In genomic region chr18:74478876-74479275, GRCh38 we compare ENCODE assay signal across 17 cellular contexts. TPM values are rescaled to one million over a fixed set of nuclear protein-coding genes. Genes with fewer than 3 reads are reported as not detected.
DNase-seq lines count a peak whose midpoint lies in the region; ATAC-seq and TF ChIP-seq lines count a peak whose summit lies in the region.
"Had no signal": no experiment of that assay in that cellular context is flagged by ENCODE, and none has a peak within 500 bp of the region (broad histone marks: within the 10 kb centered on the region; RNA-seq: fewer than 3 reads in every experiment).

No MANE protein-coding gene starts in this region.

- H3K9ac ChIP-seq in BLaER1 treated with 17β-estradiol and CSF1 and Interleukin-3, amounts not matched to agents 10 nM and 100 nM: no peak overlapping the region

- H3K36me3 Mint-ChIP-seq in activated CD8-positive, alpha-beta memory T cell treated with anti-CD3 and anti-CD28 coated beads, Interleukin-2, amount 10 ng/mL, durations not matched to agents 7 days and 5 days: no peaks in the 10 kb centered on the region

- H4K20me1 ChIP-seq in BLaER1 treated with 17β-estradiol and CSF1 and Interleukin-3, amounts not matched to agents 10 nM and 100 nM: no peaks in the 10 kb centered on the region

- no peak overlapping the region for H3K4me3 Mint-ChIP-seq in activated CD8-positive, alpha-beta memory T cell treated with anti-CD3 and anti-CD28 coated beads, Interleukin-2, amount 10 ng/mL, durations not matched to agents 7 days and 5 days
- H3K4me3 Mint-ChIP-seq: IgD-negative memory B cell had no signal

- no peaks in the 10 kb centered on the region for H3K27me3 ChIP-seq in BLaER1 treated with 17β-estradiol and CSF1 and Interleukin-3, amounts not matched to agents 10 nM and 100 nM
- H3K27me3 ChIP-seq: BE2C had no signal

- peaks cover 11 to 57% (median 51%) of the 10 kb centered on the region in 10 experiments for H3K4me1 ChIP-seq in BLaER1 treated with 17β-estradiol and CSF1 and Interleukin-3, amounts not matched to agents 10 nM and 100 nM
- H3K4me1 ChIP-seq: BE2C had no signal

- TF ChIP-seq CTCF in fibroblast of villous mesenchyme (IDR thresholded peaks at IDR 0.05; ENCODE audit: insufficient read depth, low read depth, low read length): no peak

- ATAC-seq in activated CD8-positive, alpha-beta memory T cell treated with anti-CD3 and anti-CD28 coated beads, Interleukin-2, amount 10 ng/mL, durations not matched to agents 7 days and 5 days: no peak
- ATAC-seq in GM18861 (IDR thresholded peaks at IDR 0.05; ENCODE audit: unreplicated experiment): no peak
- ATAC-seq: HCT116 had no signal

- CTCF ChIA-PET in activated CD8-positive, alpha-beta memory T cell treated with anti-CD3 and anti-CD28 coated beads, Interleukin-2, amount 10 ng/mL, durations not matched to agents 7 days and 5 days (lab: Charles Lee): interaction anchor here (0.7 kb wide), 1 partner anchor 17 kb away, joined by 3 read pairs; the partner anchor contains the start of gene CNDP2

- no peaks in the 10 kb centered on the region for H3K4me1 Mint-ChIP-seq in activated CD8-positive, alpha-beta memory T cell treated with anti-CD3 and anti-CD28 coated beads, Interleukin-2, amount 10 ng/mL, durations not matched to agents 7 days and 5 days
- H3K4me1 Mint-ChIP-seq: IgD-negative memory B cell had no signal

- no peaks in the 10 kb centered on the region for H3K36me3 ChIP-seq in BLaER1 treated with 17β-estradiol and CSF1 and Interleukin-3, amounts not matched to agents 10 nM and 100 nM
- H3K36me3 ChIP-seq: BE2C had no signal

- peaks cover 0 to 39% (median 25%) of the 10 kb centered on the region in 11 experiments; a peak in 13 of 22 replicates for H3K9me3 ChIP-seq in BLaER1 treated with 17β-estradiol and CSF1 and Interleukin-3, amounts not matched to agents 10 nM and 100 nM (replicated peaks in 1 of 11)
- H3K9me3 ChIP-seq: BE2C had no signal

- H3K27me3 Mint-ChIP-seq in activated CD8-positive, alpha-beta memory T cell treated with anti-CD3 and anti-CD28 coated beads, Interleukin-2, amount 10 ng/mL, durations not matched to agents 7 days and 5 days: peaks cover 10% of the 10 kb centered on the region

- H3K9me3 Mint-ChIP-seq in activated CD8-positive, alpha-beta memory T cell treated with anti-CD3 and anti-CD28 coated beads, Interleukin-2, amount 10 ng/mL, durations not matched to agents 7 days and 5 days (ENCODE audit: low read depth): no peaks in the 10 kb centered on the region
- H3K9me3 Mint-ChIP-seq: IgD-negative memory B cell had no signal

- H3K27ac ChIP-seq in BLaER1 treated with 17β-estradiol and CSF1 and Interleukin-3, amounts not matched to agents 10 nM and 100 nM: no peak overlapping the region

- peak overlapping the region in 7 of 11 experiments; percentile 19 to 81 (median 45); a peak in 15 of 22 replicates for H3K4me2 ChIP-seq in BLaER1 treated with 17β-estradiol and CSF1 and Interleukin-3, amounts not matched to agents 10 nM and 100 nM

- peak; percentile 78 for DNase-seq in MV-4-11 (lab: John Stamatoyannopoulos, UW)
- peak; percentile 9 for DNase-seq in amniotic epithelial cell (ENCODE audit: low read depth)
- DNase-seq in fibroblast of villous mesenchyme (ENCODE audit: low read depth): peak; percentile 44
- DNase-seq in activated CD8-positive, alpha-beta memory T cell treated with anti-CD3 and anti-CD28 coated beads, Interleukin-2, amount 10 ng/mL, durations not matched to agents 7 days and 5 days: no peak
- no peak for DNase-seq in stimulated activated naive CD4-positive, alpha-beta T cell (lab: John Stamatoyannopoulos, UW)
- DNase-seq in GOT3 (lab: John Stamatoyannopoulos, UW): no peak
- DNase-seq: BE2C, DMS 273 treated with DMSO at 0.1 percent for 48 hours, NCI-H1092 treated with DMSO at 0.1 percent for 48 hours, NCI-H1694 treated with DMSO at 0.1 percent for 48 hours, NCI-H345, NCI-H748 treated with DMSO at 0.1 percent for 48 hours had no signal

- no peak overlapping the region for H3K27ac Mint-ChIP-seq in activated CD8-positive, alpha-beta memory T cell treated with anti-CD3 and anti-CD28 coated beads, Interleukin-2, amount 10 ng/mL, durations not matched to agents 7 days and 5 days
- H3K27ac Mint-ChIP-seq: IgD-negative memory B cell had no signal

- no peak overlapping the region for H3K4me3 ChIP-seq in BLaER1 treated with 17β-estradiol and CSF1 and Interleukin-3, amounts not matched to agents 10 nM and 100 nM
- no peak overlapping the region for H3K4me3 ChIP-seq in fibroblast of villous mesenchyme (ENCODE audit: low read depth, low read length)

RNA-seq across cellular contexts. Expression of gene CNDP2, which starts 17.3 kb away (rescaled TPM):
- total RNA-seq in fibroblast of villous mesenchyme: 29.6 and 38.4 TPM in 2 replicates
- total RNA-seq in activated CD8-positive, alpha-beta memory T cell treated with anti-CD3 and anti-CD28 coated beads, Interleukin-2, amount 10 ng/mL, durations not matched to agents 7 days and 5 days: 100 to 1,000 TPM; 141 to 176 TPM

RNA-seq across cellular contexts. Expression of gene DIPK1C, which starts 21.8 kb away (rescaled TPM):
- not detected in 2 replicates for total RNA-seq in fibroblast of villous mesenchyme
- not detected for total RNA-seq in activated CD8-positive, alpha-beta memory T cell treated with anti-CD3 and anti-CD28 coated beads, Interleukin-2, amount 10 ng/mL, durations not matched to agents 7 days and 5 days
- total RNA-seq: HT1080 had no signal

RNA-seq across cellular contexts. Expression of gene CNDP1, which starts 55.4 kb away (rescaled TPM):
- total RNA-seq in fibroblast of villous mesenchyme: not detected in 2 replicates
- total RNA-seq in activated CD8-positive, alpha-beta memory T cell treated with anti-CD3 and anti-CD28 coated beads, Interleukin-2, amount 10 ng/mL, durations not matched to agents 7 days and 5 days: under 1 TPM in 1 of 2 experiments, not detected in 1; 0.28 TPM
- total RNA-seq: HT1080 had no signal

Comparison
In these comparisons a context has a peak if more than half of its experiments do, and no peak if none do; other contexts are left out.
1. DNase-seq: peak in MV-4-11 (single experiment), amniotic epithelial cell (single experiment) and fibroblast of villous mesenchyme (single experiment); none in activated CD8-positive, alpha-beta memory T cell treated with anti-CD3 and anti-CD28 coated beads, Interleukin-2, amount 10 ng/mL, durations not matched to agents 7 days and 5 days (single experiment), stimulated activated naive CD4-positive, alpha-beta T cell (0 of 6) and GOT3 (single experiment).